1 cellular context compared by ENCODE assay signal in genomic region chr15:29093065-29093435, GRCh38.
TF ChIP-seq lines count a peak whose summit lies in the region.

No MANE protein-coding gene starts in this region.

TF ChIP-seq in GM23338, 12 proteins besides CTCF, POLR2A, EP300 and RAD21 (continued from another document):
- no peak for TF ChIP-seq ZNF462 (CRISPR knock-in tag; IDR thresholded peaks at IDR 0.05)
TF ChIP-seq in GM23338: peak in this region for 0.
